ENCODE assay signal across 9 cellular contexts in genomic region chr7:93921190-93921585, GRCh38. TPM values are rescaled to one million over a fixed set of nuclear protein-coding genes. Genes with fewer than 3 reads are reported as not detected.
DNase-seq lines count a peak whose midpoint lies in the region; TF ChIP-seq lines count a peak whose summit lies in the region.
"Had no signal": no experiment of that assay in that cellular context is flagged by ENCODE, and none has a peak within 500 bp of the region (broad histone marks: within the 10 kb centered on the region; RNA-seq: fewer than 3 reads in every experiment).

No MANE protein-coding gene starts in this region.

- H3F3A ChIP-seq in smooth muscle cell (ENCODE audit: low read depth): peaks cover 7% of the 10 kb centered on the region

- no peaks in the 10 kb centered on the region for H3K9me3 Mint-ChIP-seq in activated T-helper 1 cell treated with anti-CD3 and anti-CD28 coated beads, Interleukin-12 subunit alpha, Interleukin-12 subunit beta, Interleukin-2, Interleukin-4 antibody, amounts not matched to agents 30 ng/mL and 10 ng/mL and 1 ng/mL, durations not matched to agents 14 hours and 24 hours and 36 hours

- peak overlapping the region; percentile 85 for H3K4me2 ChIP-seq in smooth muscle cell

- H3K4me3 ChIP-seq in HFF-Myc (replicated peaks; ENCODE audit: low read depth, low read length): peak overlapping the region; percentile 69
- peak overlapping the region; percentile 68 for H3K4me3 ChIP-seq in iPS-15b (ENCODE audit: low read depth, low read length)
- peak overlapping the region; percentile 55 for H3K4me3 ChIP-seq in smooth muscle cell

- peak overlapping the region; percentile 51 for H3K4me3 Mint-ChIP-seq in activated T-helper 1 cell treated with anti-CD3 and anti-CD28 coated beads, Interleukin-12 subunit alpha, Interleukin-12 subunit beta, Interleukin-2, Interleukin-4 antibody, amounts not matched to agents 30 ng/mL and 10 ng/mL and 1 ng/mL, durations not matched to agents 14 hours and 24 hours and 36 hours

- intact Hi-C loops in activated T-helper 1 cell treated with anti-CD3 and anti-CD28 coated beads, Interleukin-12 subunit alpha, Interleukin-12 subunit beta, Interleukin-2, Interleukin-4 antibody, amounts not matched to agents 30 ng/mL and 10 ng/mL and 1 ng/mL, durations not matched to agents 14 hours and 24 hours and 36 hours (cut with micrococcal nuclease): loop anchor here (5.0 kb wide), 1 partner anchor 81 kb away; the partner anchor contains the start of gene BET1

- H2AFZ ChIP-seq in smooth muscle cell (ENCODE audit: low read depth): peak overlapping the region; percentile 68

- H3K4me1 Mint-ChIP-seq in activated T-helper 1 cell treated with anti-CD3 and anti-CD28 coated beads, Interleukin-12 subunit alpha, Interleukin-12 subunit beta, Interleukin-2, Interleukin-4 antibody, amounts not matched to agents 30 ng/mL and 10 ng/mL and 1 ng/mL, durations not matched to agents 14 hours and 24 hours and 36 hours (ENCODE audit: low read depth): no peaks in the 10 kb centered on the region

- H3K36me3 Mint-ChIP-seq in activated T-helper 1 cell treated with anti-CD3 and anti-CD28 coated beads, Interleukin-12 subunit alpha, Interleukin-12 subunit beta, Interleukin-2, Interleukin-4 antibody, amounts not matched to agents 30 ng/mL and 10 ng/mL and 1 ng/mL, durations not matched to agents 14 hours and 24 hours and 36 hours (ENCODE audit: low read depth): no peaks in the 10 kb centered on the region

- peaks cover 19% of the 10 kb centered on the region for H3K27me3 Mint-ChIP-seq in activated T-helper 1 cell treated with anti-CD3 and anti-CD28 coated beads, Interleukin-12 subunit alpha, Interleukin-12 subunit beta, Interleukin-2, Interleukin-4 antibody, amounts not matched to agents 30 ng/mL and 10 ng/mL and 1 ng/mL, durations not matched to agents 14 hours and 24 hours and 36 hours (ENCODE audit: insufficient read depth)

- no peak for DNase-seq in HFF-Myc (ENCODE audit: extremely low read depth, low read depth)
- no peak for DNase-seq in activated T-helper 1 cell treated with anti-CD3 and anti-CD28 coated beads, Interleukin-12 subunit alpha, Interleukin-12 subunit beta, Interleukin-2, Interleukin-4 antibody, amounts not matched to agents 30 ng/mL and 10 ng/mL and 1 ng/mL, durations not matched to agents 14 hours and 24 hours and 36 hours (ENCODE audit: low spot score)
- no peak for DNase-seq in smooth muscle cell (lab: John Stamatoyannopoulos, UW; ENCODE audit: unreplicated experiment)
- no peak for DNase-seq in NCI-H1105 (lab: John Stamatoyannopoulos, UW)
- DNase-seq in SKM-1 treated with dmso at 0.1 percent for 144 hours (lab: John Stamatoyannopoulos, UW; ENCODE audit: unreplicated experiment): no peak
- DNase-seq in AG08395 (ENCODE audit: low spot score): no peak
- no peak for DNase-seq in NCI-H1092 (lab: John Stamatoyannopoulos, UW)
- DNase-seq: NCI-H510A treated with DMSO at 0.1 percent for 48 hours had no signal

- H3K4me1 ChIP-seq in iPS-15b (ENCODE audit: control insufficient read depth, insufficient read depth, low read length) (peaks cover 10% of the 10 kb centered on the region), smooth muscle cell (ENCODE audit: low read depth) (peaks cover 24% of the 10 kb centered on the region)

- H3K36me3 ChIP-seq in iPS-15b (ENCODE audit: control insufficient read depth, insufficient read depth, low read length): no peaks in the 10 kb centered on the region
- H3K36me3 ChIP-seq in smooth muscle cell (ENCODE audit: low read depth): peaks cover 3% of the 10 kb centered on the region

- H3K27ac Mint-ChIP-seq in activated T-helper 1 cell treated with anti-CD3 and anti-CD28 coated beads, Interleukin-12 subunit alpha, Interleukin-12 subunit beta, Interleukin-2, Interleukin-4 antibody, amounts not matched to agents 30 ng/mL and 10 ng/mL and 1 ng/mL, durations not matched to agents 14 hours and 24 hours and 36 hours: no peak overlapping the region

- TF ChIP-seq CTCF in HFF-Myc (IDR thresholded peaks at IDR 0.05; ENCODE audit: low read depth, low read length, missing control alignments) (no peak), smooth muscle cell (IDR thresholded peaks at IDR 0.05; ENCODE audit: borderline replicate concordance, insufficient read depth, poor library complexity, severe bottlenecking) (no peak)

- H3K27me3 ChIP-seq in iPS-15b (ENCODE audit: control insufficient read depth, insufficient read depth, low read length) (peaks cover 9% of the 10 kb centered on the region), smooth muscle cell (ENCODE audit: low read depth) (no peaks in the 10 kb centered on the region)

- H3K79me2 ChIP-seq in smooth muscle cell (ENCODE audit: low read depth): peaks cover 17% of the 10 kb centered on the region

- H3K9me3 ChIP-seq in iPS-15b (ENCODE audit: control insufficient read depth, insufficient read depth, low read length): no peaks in the 10 kb centered on the region
- H3K9me3 ChIP-seq in smooth muscle cell (replicated peaks; ENCODE audit: low read depth): no peaks in the 10 kb centered on the region

- H4K20me1 ChIP-seq in smooth muscle cell (ENCODE audit: low read depth): no peaks in the 10 kb centered on the region

- WGBS in smooth muscle cell (ENCODE audit: low lambda C conversion rate): 71% methylated on average over 8 of the region's 8 CpGs

- H3K9ac ChIP-seq in iPS-15b (ENCODE audit: low read depth, low read length) (no peak overlapping the region), smooth muscle cell (ENCODE audit: low read depth) (no peak overlapping the region)

- H3K27ac ChIP-seq in smooth muscle cell (ENCODE audit: low read depth): peak overlapping the region; percentile 76

RNA-seq across cellular contexts. Expression of gene GNG11, which starts 0.3 kb away (rescaled TPM):
- total RNA-seq in activated T-helper 1 cell treated with anti-CD3 and anti-CD28 coated beads, Interleukin-12 subunit alpha, Interleukin-12 subunit beta, Interleukin-2, Interleukin-4 antibody, amounts not matched to agents 30 ng/mL and 10 ng/mL and 1 ng/mL, durations not matched to agents 14 hours and 24 hours and 36 hours: not detected in 2 replicates
- 13.4 and 18.9 TPM in 2 replicates for total RNA-seq in smooth muscle cell
- polyA plus RNA-seq in smooth muscle cell: 22.3 and 31.2 TPM in 2 replicates

RNA-seq across cellular contexts. Expression of gene GNGT1, which starts 14.8 kb away (rescaled TPM):
- not detected in 2 replicates for total RNA-seq in activated T-helper 1 cell treated with anti-CD3 and anti-CD28 coated beads, Interleukin-12 subunit alpha, Interleukin-12 subunit beta, Interleukin-2, Interleukin-4 antibody, amounts not matched to agents 30 ng/mL and 10 ng/mL and 1 ng/mL, durations not matched to agents 14 hours and 24 hours and 36 hours
- not detected in 2 replicates for total RNA-seq in smooth muscle cell
- not detected in 2 replicates for polyA plus RNA-seq in smooth muscle cell

RNA-seq across cellular contexts. Expression of gene TFPI2, which starts 30.6 kb away (rescaled TPM):
- total RNA-seq in activated T-helper 1 cell treated with anti-CD3 and anti-CD28 coated beads, Interleukin-12 subunit alpha, Interleukin-12 subunit beta, Interleukin-2, Interleukin-4 antibody, amounts not matched to agents 30 ng/mL and 10 ng/mL and 1 ng/mL, durations not matched to agents 14 hours and 24 hours and 36 hours: not detected in 2 replicates
- 139 TPM in 2 replicates for total RNA-seq in smooth muscle cell
- polyA plus RNA-seq in smooth muscle cell: 104 and 145 TPM in 2 replicates

Comparison
In these comparisons a context has a peak if more than half of its experiments do, and no peak if none do; other contexts are left out.
1. RNA of gene GNG11, which starts 0.3 kb away (total RNA-seq): 13.4 to 18.9 TPM in smooth muscle cell; not detected in activated T-helper 1 cell treated with anti-CD3 and anti-CD28 coated beads, Interleukin-12 subunit alpha, Interleukin-12 subunit beta, Interleukin-2, Interleukin-4 antibody, amounts not matched to agents 30 ng/mL and 10 ng/mL and 1 ng/mL, durations not matched to agents 14 hours and 24 hours and 36 hours; every median in the first group is over 10 times any median in the second.
2. RNA of gene TFPI2, which starts 30.6 kb away (total RNA-seq): 139 TPM in smooth muscle cell; not detected in activated T-helper 1 cell treated with anti-CD3 and anti-CD28 coated beads, Interleukin-12 subunit alpha, Interleukin-12 subunit beta, Interleukin-2, Interleukin-4 antibody, amounts not matched to agents 30 ng/mL and 10 ng/mL and 1 ng/mL, durations not matched to agents 14 hours and 24 hours and 36 hours; every median in the first group is over 100 times any median in the second.
3. Peak in every context shown above with its lines, with median percentiles within 50 percentile points of each other: H3K4me3 ChIP-seq.